8 cellular contexts compared by ENCODE assay signal in genomic region chr21:44892536-44893277, GRCh38. TPM values are rescaled to one million over a fixed set of nuclear protein-coding genes. Genes with fewer than 3 reads are reported as not detected.
DNase-seq lines count a peak whose midpoint lies in the region; ATAC-seq and TF ChIP-seq lines count a peak whose summit lies in the region.

No MANE protein-coding gene starts in this region.

- no peaks in the 10 kb centered on the region for H3K27me3 ChIP-seq in right atrium auricular region

- H3K4me1 ChIP-seq in right atrium auricular region, result no peaks in the 10 kb centered on the region

- H3K9me3 Mint-ChIP-seq in activated naive CD8-positive, alpha-beta T cell treated with anti-CD3 and anti-CD28 coated beads, Interleukin-2, amount 10 ng/mL, durations not matched to agents 7 days and 5 days, result no peaks in the 10 kb centered on the region

- H3K27ac ChIP-seq in right atrium auricular region, result no peak overlapping the region

- H3K36me3 Mint-ChIP-seq in activated naive CD8-positive, alpha-beta T cell treated with anti-CD3 and anti-CD28 coated beads, Interleukin-2, amount 10 ng/mL, durations not matched to agents 7 days and 5 days, result peaks cover 11% of the 10 kb centered on the region

- ATAC-seq in activated naive CD8-positive, alpha-beta T cell treated with anti-CD3 and anti-CD28 coated beads, Interleukin-2, amount 10 ng/mL, durations not matched to agents 7 days and 5 days (ENCODE audit: low read depth), result peak; percentile 79
- ATAC-seq in GM21367 (IDR thresholded peaks at IDR 0.05; ENCODE audit: unreplicated experiment), result no peak
- ATAC-seq in HG02938 (IDR thresholded peaks at IDR 0.05; ENCODE audit: unreplicated experiment), result no peak

- peak; percentile 89 to 90 for TF ChIP-seq CTCF in right atrium auricular region (IDR thresholded peaks at IDR 0.05)

- H3K4me3 ChIP-seq in right atrium auricular region, result no peak overlapping the region

- no peaks in the 10 kb centered on the region for H3K27me3 Mint-ChIP-seq in activated naive CD8-positive, alpha-beta T cell treated with anti-CD3 and anti-CD28 coated beads, Interleukin-2, amount 10 ng/mL, durations not matched to agents 7 days and 5 days

- H3K4me3 Mint-ChIP-seq in activated naive CD8-positive, alpha-beta T cell treated with anti-CD3 and anti-CD28 coated beads, Interleukin-2, amount 10 ng/mL, durations not matched to agents 7 days and 5 days, result no peak overlapping the region

- POLR2A ChIA-PET in activated naive CD8-positive, alpha-beta T cell treated with anti-CD3 and anti-CD28 coated beads, Interleukin-2, amount 10 ng/mL, durations not matched to agents 7 days and 5 days (lab: Charles Lee), result interaction anchor here (0.6 to 3.3 kb wide), 6 partner anchors 14 to 39 kb away, joined by 3 to 12 read pairs (median 6); no protein-coding TSS in a partner anchor

- DNase-seq in EL (peak; percentile 44), HT-29 (ENCODE audit: low spot score) (peak; percentile 46), T follicular helper cell (ENCODE audit: low read depth) (peak; percentile 69), right atrium auricular region (ENCODE audit: low spot score) (no peak)
- DNase-seq in activated naive CD8-positive, alpha-beta T cell treated with anti-CD3 and anti-CD28 coated beads, Interleukin-2, amount 10 ng/mL, durations not matched to agents 7 days and 5 days, result peak; percentile 85
- DNase-seq in stimulated activated CD4-positive, alpha-beta T cell treated with anti-CD3 and anti-CD28 coated beads, Interleukin-1b, Interleukin-23, amount 100 ng/mL, for 4 hours (ENCODE audit: low read depth in 2 of 2), result peak; percentile 73 to 77

- H3K36me3 ChIP-seq in right atrium auricular region, result no peaks in the 10 kb centered on the region

- peak overlapping the region; percentile 67 for H3K27ac Mint-ChIP-seq in activated naive CD8-positive, alpha-beta T cell treated with anti-CD3 and anti-CD28 coated beads, Interleukin-2, amount 10 ng/mL, durations not matched to agents 7 days and 5 days

- no peaks in the 10 kb centered on the region for H3K9me3 ChIP-seq in right atrium auricular region

- H3K4me1 Mint-ChIP-seq in activated naive CD8-positive, alpha-beta T cell treated with anti-CD3 and anti-CD28 coated beads, Interleukin-2, amount 10 ng/mL, durations not matched to agents 7 days and 5 days, result peaks cover 7% of the 10 kb centered on the region

RNA-seq across cellular contexts. Expression of gene PTTG1IP, which starts 19.2 kb away (rescaled TPM):
- 116 and 123 TPM in 2 replicates for total RNA-seq in HT-29 (2014; rRNA removed; shearing (Covaris generic))
- 10 to 100 TPM; 66.1 to 73.2 TPM for total RNA-seq in activated naive CD8-positive, alpha-beta T cell treated with anti-CD3 and anti-CD28 coated beads, Interleukin-2, amount 10 ng/mL, durations not matched to agents 7 days and 5 days
- total RNA-seq in right atrium auricular region, result 100 to 1,000 TPM; 284 to 303 TPM

RNA-seq across cellular contexts. Expression of gene ITGB2, which starts 28.0 kb away (rescaled TPM):
- total RNA-seq in HT-29 (2014; rRNA removed; shearing (Covaris generic)), result not detected in 2 replicates
- total RNA-seq in activated naive CD8-positive, alpha-beta T cell treated with anti-CD3 and anti-CD28 coated beads, Interleukin-2, amount 10 ng/mL, durations not matched to agents 7 days and 5 days, result 100 to 1,000 TPM; 416 to 452 TPM
- total RNA-seq in right atrium auricular region, result 10 to 100 TPM; 16.7 to 63.6 TPM

RNA-seq across cellular contexts. Expression of gene SLX9, which starts 47.1 kb away (rescaled TPM):
- 27.4 and 31.3 TPM in 2 replicates for total RNA-seq in HT-29 (2014; rRNA removed; shearing (Covaris generic))
- 10 to 100 TPM; 44.2 to 44.3 TPM for total RNA-seq in activated naive CD8-positive, alpha-beta T cell treated with anti-CD3 and anti-CD28 coated beads, Interleukin-2, amount 10 ng/mL, durations not matched to agents 7 days and 5 days
- total RNA-seq in right atrium auricular region, result 10 to 100 TPM; 15.9 to 18.8 TPM

Comparison
In these comparisons a context has a peak if more than half of its experiments do, and no peak if none do; other contexts are left out.
1. RNA of gene ITGB2, which starts 28.0 kb away (total RNA-seq): 416 to 452 TPM in activated naive CD8-positive, alpha-beta T cell treated with anti-CD3 and anti-CD28 coated beads, Interleukin-2, amount 10 ng/mL, durations not matched to agents 7 days and 5 days and 16.7 to 63.6 TPM in right atrium auricular region; not detected in HT-29; every median in the first group is over 10 times any median in the second.